Comparison of ENCODE assay signal across 23 cellular contexts in genomic region chr18:13603304-13604019, GRCh38.
DNase-seq lines count a peak whose midpoint lies in the region; ATAC-seq and TF ChIP-seq lines count a peak whose summit lies in the region.
"Had no signal": no experiment of that assay in that cellular context is flagged by ENCODE, and none has a peak within 500 bp of the region (broad histone marks: within the 10 kb centered on the region; RNA-seq: fewer than 3 reads in every experiment).

No MANE protein-coding gene starts in this region.

- H3K9me3 ChIP-seq in right cardiac atrium (ENCODE audit: control insufficient read depth, low read length) (no peaks in the 10 kb centered on the region), neuronal stem cell (replicated peaks in 1 of 2; ENCODE audit: control insufficient read depth in 2 of 2, insufficient read depth in 1 of 2, low read depth in 1 of 2, low read length in 2 of 2) (peaks cover 0 to 3% of the 10 kb centered on the region in 2 donors), mammary epithelial cell (replicated peaks; ENCODE audit: insufficient read depth, low read length) (no peaks in the 10 kb centered on the region), tibial nerve (peaks cover 0 to 5% (median 0%) of the 10 kb centered on the region in 4 donors)
- H3K9me3 ChIP-seq: BE2C, SJCRH30 had no signal

- H3K23ac ChIP-seq in neuronal stem cell (ENCODE audit: low read depth, low read length, poor library complexity) = peak overlapping the region; percentile 47

- TF ChIP-seq CTCF in mammary epithelial cell (conservative IDR thresholded peaks at IDR 0.05 in 1 of 2, IDR thresholded peaks at IDR 0.05 in 1 of 2; ENCODE audit: extremely low read depth in 1 of 2, insufficient read depth in 1 of 2, low read depth in 1 of 2, low read length in 2 of 2) (no peak), tibial nerve (IDR thresholded peaks at IDR 0.05) (no peak)

- H3K4me3 Mint-ChIP-seq in activated CD4-positive, alpha-beta T cell treated with anti-CD3 and anti-CD28 coated beads, Interleukin-2, amount 10 ng/mL, durations not matched to agents 7 days and 5 days = no peak overlapping the region
- H3K4me3 Mint-ChIP-seq: CD8-positive, alpha-beta T cell had no signal

- no peak overlapping the region for H2BK5ac ChIP-seq in neuronal stem cell (ENCODE audit: low read length)

- no peak overlapping the region for H3K4me2 ChIP-seq in neuronal stem cell (ENCODE audit: insufficient read depth, low read length, poor library complexity, severe bottlenecking)
- no peak overlapping the region for H3K4me2 ChIP-seq in mammary epithelial cell (ENCODE audit: insufficient read depth, low read depth, low read length)

- no peaks in the 10 kb centered on the region for H3K36me3 ChIP-seq in neuronal stem cell (replicated peaks in 1 of 2; ENCODE audit: control insufficient read depth in 2 of 2, insufficient read depth in 2 of 2, low read length in 2 of 2)
- H3K36me3 ChIP-seq in mammary epithelial cell (ENCODE audit: insufficient read depth, low read length) = no peaks in the 10 kb centered on the region
- H3K36me3 ChIP-seq in tibial nerve = no peaks in the 10 kb centered on the region
- H3K36me3 ChIP-seq: BE2C, SJCRH30 had no signal

- no peak overlapping the region for H3K27ac Mint-ChIP-seq in activated CD4-positive, alpha-beta T cell treated with anti-CD3 and anti-CD28 coated beads, Interleukin-2, amount 10 ng/mL, durations not matched to agents 7 days and 5 days
- H3K27ac Mint-ChIP-seq: CD8-positive, alpha-beta T cell had no signal

- H3K27ac ChIP-seq in right cardiac atrium (ENCODE audit: low read length) (peak overlapping the region; percentile 14), neuronal stem cell (replicated peaks; ENCODE audit: low read length) (no peak overlapping the region), mammary epithelial cell (ENCODE audit: insufficient read depth, low read depth, low read length) (no peak overlapping the region), tibial nerve (no peak overlapping the region)
- H3K27ac ChIP-seq: GM23248, HL-60, SJCRH30 had no signal

- no peak overlapping the region for H2BK15ac ChIP-seq in neuronal stem cell (ENCODE audit: low read length)

- no peak overlapping the region for H3K14ac ChIP-seq in neuronal stem cell (ENCODE audit: low read length)

- no peak overlapping the region for H4K8ac ChIP-seq in neuronal stem cell (ENCODE audit: low read depth, low read length)

- no peaks in the 10 kb centered on the region for H3K4me1 ChIP-seq in right cardiac atrium (ENCODE audit: control insufficient read depth, insufficient read depth, low read length)
- peaks cover 0 to 5% of the 10 kb centered on the region in 2 donors for H3K4me1 ChIP-seq in neuronal stem cell (ENCODE audit: control insufficient read depth in 2 of 2, insufficient read depth in 1 of 2, low read depth in 1 of 2, low read length in 2 of 2)
- no peaks in the 10 kb centered on the region for H3K4me1 ChIP-seq in mammary epithelial cell (ENCODE audit: insufficient read depth, low read length)
- no peaks in the 10 kb centered on the region for H3K4me1 ChIP-seq in tibial nerve
- H3K4me1 ChIP-seq: BE2C, SJCRH30 had no signal

- no peak overlapping the region for H2BK120ac ChIP-seq in neuronal stem cell (ENCODE audit: low read depth, low read length)

- H4K20me1 ChIP-seq in mammary epithelial cell (ENCODE audit: insufficient read depth, low read length) = no peaks in the 10 kb centered on the region

- no peaks in the 10 kb centered on the region for H3K79me1 ChIP-seq in neuronal stem cell (ENCODE audit: low read depth, low read length)

- H3K27me3 Mint-ChIP-seq in activated CD4-positive, alpha-beta T cell treated with anti-CD3 and anti-CD28 coated beads, Interleukin-2, amount 10 ng/mL, durations not matched to agents 7 days and 5 days = no peaks in the 10 kb centered on the region

- POLR2A ChIA-PET in activated CD4-positive, alpha-beta T cell treated with anti-CD3 and anti-CD28 coated beads, Interleukin-2, amount 10 ng/mL, durations not matched to agents 7 days and 5 days (lab: Charles Lee) = no interaction called here

- no peak overlapping the region for H4K91ac ChIP-seq in neuronal stem cell (ENCODE audit: low read depth, low read length, poor library complexity)

- no peak overlapping the region for H2BK12ac ChIP-seq in neuronal stem cell (ENCODE audit: low read length)

- H3K36me3 Mint-ChIP-seq in activated CD4-positive, alpha-beta T cell treated with anti-CD3 and anti-CD28 coated beads, Interleukin-2, amount 10 ng/mL, durations not matched to agents 7 days and 5 days (ENCODE audit: low read depth) = peaks cover 18% of the 10 kb centered on the region

- no peaks in the 10 kb centered on the region for H3K79me2 ChIP-seq in mammary epithelial cell (ENCODE audit: insufficient read depth, low read length)

- peak overlapping the region; percentile 5 for H2AK5ac ChIP-seq in neuronal stem cell (ENCODE audit: low read depth, low read length)

- H3K4me1 Mint-ChIP-seq in activated CD4-positive, alpha-beta T cell treated with anti-CD3 and anti-CD28 coated beads, Interleukin-2, amount 10 ng/mL, durations not matched to agents 7 days and 5 days = peaks cover 23% of the 10 kb centered on the region

- no peak for TF ChIP-seq EP300 in tibial nerve (IDR thresholded peaks at IDR 0.05)

- DNase-seq in activated CD4-positive, alpha-beta T cell treated with anti-CD3 and anti-CD28 coated beads, Interleukin-2, amount 10 ng/mL, durations not matched to agents 7 days and 5 days = peak; percentile 3
- no peak for DNase-seq in activated CD4-positive, alpha-beta T cell treated with anti-CD3 and anti-CD28 coated beads for 48 hours
- DNase-seq in right cardiac atrium (peak in 1 of 3 donors; percentile 74), Right ventricle myocardium superior (no peak), neuronal stem cell (ENCODE audit: low spot score) (no peak), mammary epithelial cell (no peak), tibial nerve (ENCODE audit: low spot score in 2 of 2) (no peak)
- DNase-seq: 8988T; BE2C; CD8-positive, alpha-beta T cell; DMS79 treated with DMSO at 0.1 percent for 48 hours; GDM1; GM23248; NCI-H1436; NCI-H2029; NCI-H2171 treated with DMSO at 0.1 percent for 48 hours; NCI-H446 treated with DMSO at 0.1 percent for 48 hours; RPMI8226; SJCRH30 had no signal

- peaks cover 8% of the 10 kb centered on the region for H3K9me3 Mint-ChIP-seq in activated CD4-positive, alpha-beta T cell treated with anti-CD3 and anti-CD28 coated beads, Interleukin-2, amount 10 ng/mL, durations not matched to agents 7 days and 5 days
- H3K9me3 Mint-ChIP-seq: CD8-positive, alpha-beta T cell had no signal

- no peaks in the 10 kb centered on the region for H3K27me3 ChIP-seq in right cardiac atrium (ENCODE audit: control insufficient read depth, insufficient read depth)
- no peaks in the 10 kb centered on the region for H3K27me3 ChIP-seq in neuronal stem cell (ENCODE audit: control insufficient read depth in 3 of 3, insufficient read depth in 3 of 3, low read depth in 1 of 3, low read length in 3 of 3)
- H3K27me3 ChIP-seq in mammary epithelial cell (ENCODE audit: insufficient read depth, low read length) = no peaks in the 10 kb centered on the region
- no peaks in the 10 kb centered on the region for H3K27me3 ChIP-seq in tibial nerve
- H3K27me3 ChIP-seq: BE2C, SJCRH30 had no signal

- H3K9ac ChIP-seq in neuronal stem cell (ENCODE audit: low read depth, low read length, poor library complexity) = no peak overlapping the region
- no peak overlapping the region for H3K9ac ChIP-seq in mammary epithelial cell (ENCODE audit: insufficient read depth, low read length)
- H3K9ac ChIP-seq: GM23248 had no signal

- CTCF ChIA-PET in activated CD4-positive, alpha-beta T cell treated with anti-CD3 and anti-CD28 coated beads, Interleukin-2, amount 10 ng/mL, durations not matched to agents 7 days and 5 days (lab: Charles Lee) = interaction anchor here (0.8 to 1.9 kb wide), 2 partner anchors 9 to 10 kb away, joined by 3 to 4 read pairs; no protein-coding TSS in a partner anchor
- CTCF ChIA-PET in mammary epithelial cell (lab: Charles Lee; ENCODE audit: low non-redundant PET) = no interaction called here

- H3K4me3 ChIP-seq in right cardiac atrium (ENCODE audit: low read length) = no peak overlapping the region
- H3K4me3 ChIP-seq in neuronal stem cell (ENCODE audit: low read length in 2 of 2) = peak overlapping the region in 1 of 2 donors; percentile 58
- no peak overlapping the region for H3K4me3 ChIP-seq in mammary epithelial cell (replicated peaks in 1 of 3; ENCODE audit: insufficient read depth in 1 of 3, low read depth in 2 of 3, low read length in 3 of 3)
- H3K4me3 ChIP-seq in tibial nerve = no peak overlapping the region
- H3K4me3 ChIP-seq: GM12878, GM23248, SJCRH30 had no signal

- H2AFZ ChIP-seq in neuronal stem cell (ENCODE audit: low read length) = no peak overlapping the region
- H2AFZ ChIP-seq in mammary epithelial cell (ENCODE audit: low read depth, low read length) = no peak overlapping the region
- H2AFZ ChIP-seq: GM23248 had no signal

- in situ Hi-C loops in mammary epithelial cell (cut with MboI; ENCODE audit: low sequenced_read_pairs in 2 of 2) = no loop called here

- peak overlapping the region; percentile 56 for H3K18ac ChIP-seq in neuronal stem cell (ENCODE audit: low read length)

- intact Hi-C loops in right cardiac atrium (cut with DNase I) (loop anchor here in 1 of 4 donors (10.0 kb wide), 1 partner anchor 61 kb away; no protein-coding TSS in a partner anchor), Right ventricle myocardium superior (cut with DNase I) (no loop called here), mammary epithelial cell (cut with micrococcal nuclease) (no loop called here)

- dilution Hi-C loops in mammary epithelial cell (cut with HindIII; ENCODE audit: low sequenced_read_pairs) = no loop called here

- no TSS peak for BruUV-seq in mammary epithelial cell (replicated peaks; lab: Mats Ljungman, UMichigan)

- ATAC-seq in right cardiac atrium (peak; percentile 70 to 73), Right ventricle myocardium superior (ENCODE audit: poor library complexity) (no peak), GM19324 (IDR thresholded peaks at IDR 0.05; ENCODE audit: low FRiP score, unreplicated experiment) (no peak)
- ATAC-seq: CD8-positive, alpha-beta T cell; GM12878; HCT116 had no signal

- no peak overlapping the region for H3K4ac ChIP-seq in neuronal stem cell (ENCODE audit: low read length)

- WGBS in right cardiac atrium = 73% methylated on average over 14 of the region's 14 CpGs
- WGBS in neuronal stem cell (ENCODE audit: extremely low coverage in 2 of 2, insufficient read length in 2 of 2, insufficient replicate concordance in 1 of 2), 2 donors = no CpG with 5 or more reads among the region's 14 CpGs
- WGBS in mammary epithelial cell (ENCODE audit: low coverage, missing lambda C conversion rate) = 70% methylated on average over 14 of the region's 14 CpGs
- WGBS in tibial nerve, 2 donors = 89 to 91% methylated on average over 12 to 14 of the region's 14 CpGs

- TF ChIP-seq POLR2A in tibial nerve (IDR thresholded peaks at IDR 0.05) = no peak

Comparison
In these comparisons a context has a peak if more than half of its experiments do, and no peak if none do; other contexts are left out.
1. ATAC-seq: peak in right cardiac atrium (2 of 2); none in Right ventricle myocardium superior (single experiment) and GM19324 (single experiment).